Comparison of ENCODE assay signal across 8 cellular contexts in genomic region chr3:130850044-130850797, GRCh38. TPM values are rescaled to one million over a fixed set of nuclear protein-coding genes. Genes with fewer than 3 reads are reported as not detected.
DNase-seq lines count a peak whose midpoint lies in the region; ATAC-seq, FAIRE-seq and TF ChIP-seq lines count a peak whose summit lies in the region.

No MANE protein-coding gene starts in this region.

- no peaks in the 10 kb centered on the region for H3K9me3 ChIP-seq in lung (ENCODE audit: control insufficient read depth in 2 of 2, insufficient read depth in 1 of 2, low read length in 1 of 2)

- no peaks in the 10 kb centered on the region for H3K9me3 Mint-ChIP-seq in stimulated activated naive CD8-positive, alpha-beta T cell treated with anti-CD3 and anti-CD28 coated beads, Interleukin-15, Interleukin-2, amounts not matched to agents 100 ng/mL and 50 ng/mL, for 24 hours

- FAIRE-seq in RCC 7860 (lab: Jason Lieb, UNC) = no peak

- no peak for TF ChIP-seq CTCF in lung (IDR thresholded peaks at IDR 0.05; ENCODE audit: control extremely low read depth, extremely low read depth)

- H3K27ac Mint-ChIP-seq in stimulated activated naive CD8-positive, alpha-beta T cell treated with anti-CD3 and anti-CD28 coated beads, Interleukin-15, Interleukin-2, amounts not matched to agents 100 ng/mL and 50 ng/mL, for 24 hours = peak overlapping the region; percentile 62

- peak overlapping the region; percentile 50 for H3K4me3 Mint-ChIP-seq in stimulated activated naive CD8-positive, alpha-beta T cell treated with anti-CD3 and anti-CD28 coated beads, Interleukin-15, Interleukin-2, amounts not matched to agents 100 ng/mL and 50 ng/mL, for 24 hours

- H3K4me3 ChIP-seq in lung = no peak overlapping the region

- H3K36me3 Mint-ChIP-seq in stimulated activated naive CD8-positive, alpha-beta T cell treated with anti-CD3 and anti-CD28 coated beads, Interleukin-15, Interleukin-2, amounts not matched to agents 100 ng/mL and 50 ng/mL, for 24 hours (ENCODE audit: low read depth) = no peaks in the 10 kb centered on the region

- peaks cover 30% of the 10 kb centered on the region for H3K4me1 Mint-ChIP-seq in stimulated activated naive CD8-positive, alpha-beta T cell treated with anti-CD3 and anti-CD28 coated beads, Interleukin-15, Interleukin-2, amounts not matched to agents 100 ng/mL and 50 ng/mL, for 24 hours (ENCODE audit: low read depth)

- ATAC-seq in GM19397 (IDR thresholded peaks at IDR 0.05; ENCODE audit: unreplicated experiment) (peak; percentile 60), HG03460 (IDR thresholded peaks at IDR 0.05; ENCODE audit: unreplicated experiment) (peak; percentile 64), lung (ENCODE audit: insufficient read depth, low FRiP score) (peak; percentile 71)

- DNase-seq in CD1c-positive myeloid dendritic cell (ENCODE audit: extremely low spot score) (peak; percentile 80), RCC 7860 (ENCODE audit: low spot score) (peak; percentile 76), lung (ENCODE audit: low spot score) (no peak), hepatic stellate cell (ENCODE audit: low spot score) (no peak)

- no peaks in the 10 kb centered on the region for H3K27me3 ChIP-seq in lung (ENCODE audit: control insufficient read depth, insufficient read depth)

- peaks cover 18% of the 10 kb centered on the region for H3K27me3 Mint-ChIP-seq in stimulated activated naive CD8-positive, alpha-beta T cell treated with anti-CD3 and anti-CD28 coated beads, Interleukin-15, Interleukin-2, amounts not matched to agents 100 ng/mL and 50 ng/mL, for 24 hours

- H3K36me3 ChIP-seq in lung (ENCODE audit: control insufficient read depth in 2 of 2, insufficient read depth in 2 of 2, low read length in 2 of 2) = no peaks in the 10 kb centered on the region

- peak overlapping the region; percentile 31 for H3K27ac ChIP-seq in angular gyrus (ENCODE audit: low read depth, low read length)
- H3K27ac ChIP-seq in lung (ENCODE audit: low read depth in 1 of 2, low read length in 1 of 2) = peak overlapping the region; percentile 4 to 20

- peaks cover 0 to 4% of the 10 kb centered on the region in 2 donors for H3K4me1 ChIP-seq in lung (ENCODE audit: control insufficient read depth in 2 of 2, insufficient read depth in 2 of 2, low read length in 2 of 2)

- 8% methylated on average over 8 of the region's 8 CpGs for WGBS in lung, 2 donors

RNA-seq across cellular contexts. Expression of gene ATP2C1, which starts 43.7 kb away (rescaled TPM):
- total RNA-seq in lung = 100 to 1,000 TPM in 1 of 2 donors, 10 to 100 TPM in 1; 95.9 to 126 TPM
- 10 to 100 TPM; 41.4 to 52.4 TPM for polyA plus RNA-seq in lung

Comparison
In these comparisons a context has a peak if more than half of its experiments do, and no peak if none do; other contexts are left out.
1. DNase-seq: peak in CD1c-positive myeloid dendritic cell (single experiment) and RCC 7860 (single experiment); none in lung (single experiment) and hepatic stellate cell (single experiment).
2. Peak in every context shown above with its lines, with median percentiles within 50 percentile points of each other: ATAC-seq.